In genomic region chr22:30178180-30179126, GRCh38 we compare ENCODE assay signal across 13 cellular contexts.
DNase-seq lines count a peak whose midpoint lies in the region; ATAC-seq and TF ChIP-seq lines count a peak whose summit lies in the region.
"Had no signal": no experiment of that assay in that cellular context is flagged by ENCODE, and none has a peak within 500 bp of the region (broad histone marks: within the 10 kb centered on the region; RNA-seq: fewer than 3 reads in every experiment).

No MANE protein-coding gene starts in this region.

- H3K27ac Mint-ChIP-seq in GM23338 (no peak overlapping the region), WTC11 (0 out of 2 replicates have a peak overlapping the region, but pooled peaks have one; percentile 5), brain (peak overlapping the region; percentile 11 to 62 (median 46)), nephron progenitor cell (no peak overlapping the region), endothelial cell (ENCODE audit: unreplicated experiment) (no peak overlapping the region)

- H3K36me3 ChIP-seq in GM23338 (ENCODE audit: insufficient read depth), result no peaks in the 10 kb centered on the region

- H3K4me1 Mint-ChIP-seq in GM23338, result peaks cover 10% of the 10 kb centered on the region; the same call in 2 of the 3 replicates
- H3K4me1 Mint-ChIP-seq in WTC11, result peaks cover 11% of the 10 kb centered on the region
- peaks cover 21% of the 10 kb centered on the region for H3K4me1 Mint-ChIP-seq in brain
- H3K4me1 Mint-ChIP-seq in nephron progenitor cell, result peaks cover 29% of the 10 kb centered on the region
- no peaks in the 10 kb centered on the region for H3K4me1 Mint-ChIP-seq in endothelial cell (ENCODE audit: unreplicated experiment)

- DNase-seq in GM23338 (ENCODE audit: low spot score), result no peak
- no peak for DNase-seq in WTC11 (ENCODE audit: low spot score)
- DNase-seq in stimulated activated CD4-positive, alpha-beta T cell treated with anti-CD3 and anti-CD28 coated beads, Interleukin-1b, Interleukin-23, amount 100 ng/mL, for 48 hours, result peak; percentile 75
- no peak for DNase-seq in iPS-NIHi7 (ENCODE audit: extremely low spot score)
- DNase-seq in nephron progenitor cell, result no peak
- no peak for DNase-seq in DMS79 (lab: John Stamatoyannopoulos, UW)
- DNase-seq in endothelial cell (ENCODE audit: low spot score), result no peak
- DNase-seq: activated gamma-delta T cell, left colon, NCI-H1694 treated with DMSO at 0.1 percent for 48 hours, posterior cingulate gyrus, SHP77 had no signal

- peak; percentile 58; the same call in 2 of the 3 replicates for ATAC-seq in GM23338
- 0 out of 2 replicates have a peak, but pooled peaks have one; percentile 22 for ATAC-seq in WTC11
- ATAC-seq: left colon had no signal

- H3K27me3 Mint-ChIP-seq in GM23338 (ENCODE audit: insufficient read depth, low read depth, poor library complexity) (peaks cover 2% of the 10 kb centered on the region), WTC11 (ENCODE audit: low read depth) (peaks cover 5% of the 10 kb centered on the region), brain (peaks cover 1% of the 10 kb centered on the region), nephron progenitor cell (ENCODE audit: low read depth, poor library complexity) (peaks cover 33% of the 10 kb centered on the region), endothelial cell (ENCODE audit: unreplicated experiment) (peaks cover 1% of the 10 kb centered on the region)

- no peaks in the 10 kb centered on the region for H3K36me3 Mint-ChIP-seq in GM23338 (ENCODE audit: low read depth)
- H3K36me3 Mint-ChIP-seq in WTC11, result no peaks in the 10 kb centered on the region
- H3K36me3 Mint-ChIP-seq in brain, result no peaks in the 10 kb centered on the region
- no peaks in the 10 kb centered on the region for H3K36me3 Mint-ChIP-seq in nephron progenitor cell (ENCODE audit: low read depth)
- no peaks in the 10 kb centered on the region for H3K36me3 Mint-ChIP-seq in endothelial cell (ENCODE audit: low read depth, unreplicated experiment)

- no peak overlapping the region for H3K27ac ChIP-seq in GM23338 (ENCODE audit: low read depth)

- no peaks in the 10 kb centered on the region for H3K9me3 Mint-ChIP-seq in GM23338
- no peaks in the 10 kb centered on the region for H3K9me3 Mint-ChIP-seq in WTC11
- no peaks in the 10 kb centered on the region for H3K9me3 Mint-ChIP-seq in brain
- no peaks in the 10 kb centered on the region for H3K9me3 Mint-ChIP-seq in nephron progenitor cell
- H3K9me3 Mint-ChIP-seq in endothelial cell (ENCODE audit: unreplicated experiment), result no peaks in the 10 kb centered on the region

- H3K79me2 ChIP-seq in GM23338 (replicated peaks; ENCODE audit: insufficient read depth), result no peaks in the 10 kb centered on the region

- H3K4me3 Mint-ChIP-seq in GM23338 (no peak overlapping the region), WTC11 (no peak overlapping the region), brain (no peak overlapping the region), nephron progenitor cell (no peak overlapping the region), endothelial cell (ENCODE audit: unreplicated experiment) (no peak overlapping the region)

- H3K4me1 ChIP-seq in GM23338 (ENCODE audit: insufficient read depth), result 0 out of 2 replicates have a peak, but pooled peaks cover 3% of the 10 kb centered on the region

- POLR2A ChIA-PET in WTC11 (lab: Charles Lee), result interaction anchor here (0.6 kb wide), 1 partner anchor 39 kb away, joined by 4 read pairs; no protein-coding TSS in a partner anchor

- no peaks in the 10 kb centered on the region for H3F3A ChIP-seq in GM23338 (replicated peaks; ENCODE audit: low read depth)

- CTCF ChIA-PET in WTC11 (lab: Charles Lee), result interaction anchor here (0.6 to 1.6 kb wide), 5 partner anchors 10 to 148 kb away, joined by 3 to 6 read pairs (median 3); no protein-coding TSS in a partner anchor

- H3K27me3 ChIP-seq in GM23338 (ENCODE audit: insufficient read depth), result no peaks in the 10 kb centered on the region

- TF ChIP-seq CTCF in GM23338 (conservative IDR thresholded peaks at IDR 0.05; ENCODE audit: low read depth in 2 of 2) (no peak), WTC11 (IDR thresholded peaks at IDR 0.05) (no peak), brain (conservative IDR thresholded peaks at IDR 0.05) (no peak), nephron progenitor cell (IDR thresholded peaks at IDR 0.05) (no peak), endothelial cell (IDR thresholded peaks at IDR 0.05; ENCODE audit: unreplicated experiment) (no peak)

- H3K4me2 ChIP-seq in GM23338, result no peak overlapping the region

- H2AFZ ChIP-seq in GM23338, result no peak overlapping the region

- H4K20me1 ChIP-seq in GM23338 (replicated peaks; ENCODE audit: insufficient read depth), result no peaks in the 10 kb centered on the region

- peaks cover 2% of the 10 kb centered on the region; the same call in 1 of the 2 replicates for H3K9me2 ChIP-seq in GM23338 (ENCODE audit: insufficient read depth)

- no peak overlapping the region for H3K4me3 ChIP-seq in GM23338

TF ChIP-seq in GM23338, 12 proteins besides CTCF, POLR2A, EP300 and RAD21 (continues in another document):
- TF ChIP-seq EZH2 (IDR thresholded peaks at IDR 0.05; ENCODE audit: low read depth, unreplicated experiment), result no peak
- TF ChIP-seq JUNB (IDR thresholded peaks at IDR 0.05; ENCODE audit: unreplicated experiment), result no peak
- TF ChIP-seq, protein P1, sequence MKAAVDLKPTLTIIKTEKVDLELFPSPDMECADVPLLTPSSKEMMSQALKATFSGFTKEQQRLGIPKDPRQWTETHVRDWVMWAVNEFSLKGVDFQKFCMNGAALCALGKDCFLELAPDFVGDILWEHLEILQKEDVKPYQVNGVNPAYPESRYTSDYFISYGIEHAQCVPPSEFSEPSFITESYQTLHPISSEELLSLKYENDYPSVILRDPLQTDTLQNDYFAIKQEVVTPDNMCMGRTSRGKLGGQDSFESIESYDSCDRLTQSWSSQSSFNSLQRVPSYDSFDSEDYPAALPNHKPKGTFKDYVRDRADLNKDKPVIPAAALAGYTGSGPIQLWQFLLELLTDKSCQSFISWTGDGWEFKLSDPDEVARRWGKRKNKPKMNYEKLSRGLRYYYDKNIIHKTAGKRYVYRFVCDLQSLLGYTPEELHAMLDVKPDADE (IDR thresholded peaks at IDR 0.05), result no peak
- no peak for TF ChIP-seq POLR2AphosphoS5 (IDR thresholded peaks at IDR 0.05; ENCODE audit: low read depth)

TF ChIP-seq in WTC11, 78 proteins besides CTCF, POLR2A, EP300 and RAD21:
- TF ChIP-seq FOXJ3 (CRISPR knock-in tag; IDR thresholded peaks at IDR 0.05; ENCODE audit: borderline replicate concordance), result no peak

Comparison
In these comparisons a context has a peak if more than half of its experiments do, and no peak if none do; other contexts are left out.
1. H3K27ac Mint-ChIP-seq: peak in WTC11 (single experiment) and brain (5 of 5); none in GM23338 (single experiment), nephron progenitor cell (single experiment) and endothelial cell (single experiment).